1 cellular context compared by ENCODE assay signal in genomic region chr1:90339822-90340221, GRCh38.
TF ChIP-seq lines count a peak whose summit lies in the region.

No MANE protein-coding gene starts in this region.

TF ChIP-seq in HepG2, 621 proteins besides CTCF, POLR2A, EP300 and RAD21:
- no peak for TF ChIP-seq MAF1 (CRISPR knock-in tag; IDR thresholded peaks at IDR 0.05; ENCODE audit: borderline replicate concordance)
- TF ChIP-seq IRF2 (CRISPR knock-in tag; IDR thresholded peaks at IDR 0.05), result no peak
- TF ChIP-seq HBP1 (CRISPR knock-in tag; IDR thresholded peaks at IDR 0.05; ENCODE audit: low read depth), result no peak
- no peak for TF ChIP-seq ZNF264 (CRISPR knock-in tag; IDR thresholded peaks at IDR 0.05)
